In the genomic region with DNA sequence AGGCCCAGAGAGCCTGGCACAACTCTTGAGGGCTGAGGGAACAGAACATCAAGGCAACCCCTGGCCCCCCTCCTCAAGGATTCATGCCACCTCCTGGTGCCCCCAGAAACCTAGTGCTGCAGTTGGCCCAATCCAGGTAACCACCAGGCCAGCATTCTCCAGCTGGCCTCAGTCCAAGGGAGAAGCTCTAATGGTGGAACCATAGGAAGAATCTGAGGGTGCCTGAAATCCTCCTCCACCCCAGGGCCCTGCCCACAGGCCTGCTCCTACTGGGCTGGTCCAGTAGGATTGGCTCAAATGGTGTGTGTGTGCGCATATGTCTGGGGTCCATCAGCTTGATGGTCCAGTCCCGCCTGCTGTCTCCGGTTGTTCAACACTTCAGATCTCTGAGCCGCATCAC, we compare ENCODE assay signal across 32 cellular contexts. TPM values are rescaled to one million over a fixed set of nuclear protein-coding genes. Genes with fewer than 3 reads are reported as not detected.
DNase-seq lines count a peak whose midpoint lies in the region; ATAC-seq and TF ChIP-seq lines count a peak whose summit lies in the region.
"Had no signal": no experiment of that assay in that cellular context is flagged by ENCODE, and none has a peak within 500 bp of the region (broad histone marks: within the 10 kb centered on the region; RNA-seq: fewer than 3 reads in every experiment).

No MANE protein-coding gene starts in this region.

- H3K27ac Mint-ChIP-seq in MCF 10A (ENCODE audit: low read depth, unreplicated experiment) (peak overlapping the region; percentile 46), neural crest cell (ENCODE audit: unreplicated experiment) (no peak overlapping the region)
- H3K27ac Mint-ChIP-seq: activated T-helper 1 cell treated with anti-CD3 and anti-CD28 coated beads, Interleukin-12 subunit alpha, Interleukin-12 subunit beta, Interleukin-2, Interleukin-4 antibody, amounts not matched to agents 30 ng/mL and 10 ng/mL and 1 ng/mL, durations not matched to agents 14 hours and 24 hours and 36 hours had no signal

- TF ChIP-seq POLR2A in breast epithelium (IDR thresholded peaks at IDR 0.05): no peak
- TF ChIP-seq POLR2A in upper lobe of left lung (IDR thresholded peaks at IDR 0.05): no peak

- H4K20me1 ChIP-seq in mammary epithelial cell (ENCODE audit: insufficient read depth, low read length): no peaks in the 10 kb centered on the region

- DNase-seq in MCF 10A (ENCODE audit: unreplicated experiment) (no peak), mammary epithelial cell (no peak), breast epithelium (ENCODE audit: low spot score in 2 of 2) (no peak), neural crest cell (ENCODE audit: low read depth, low spot score) (no peak), upper lobe of left lung (no peak), head of caudate nucleus (no peak), foreskin keratinocyte (no peak)
- DNase-seq: activated B cell treated with CpG ODN at 0.5 μM for 24 hours; activated CD4-positive, alpha-beta T cell treated with anti-CD3 and anti-CD28 coated beads, Interleukin-2, amount 50 U/mL, for 1 hour; activated naive CD4-positive, alpha-beta T cell treated with anti-CD3 and anti-CD28 coated beads, Interleukin-2, amount 50 U/mL, for 16 hours; AML-193; amniotic stem cell; DMS79; effector CD8-positive, alpha-beta T cell; erythroblast; GDM1; hypothalamus; immature natural killer cell; KBM-7; MG63; naive thymus-derived CD8-positive, alpha-beta T cell; NCI-H1105 treated with DMSO at 0.1 percent for 48 hours; NCI-H1930; NCI-H524 treated with DMSO at 0.1 percent for 48 hours; ovary; Peyer's patch; SJCRH30; stimulated activated CD4-positive, alpha-beta T cell treated with anti-CD3 and anti-CD28 coated beads, Interleukin-4, amount 100 ng/mL, for 1 hour had no signal

- H3K79me2 ChIP-seq in mammary epithelial cell (ENCODE audit: insufficient read depth, low read length): peaks cover 32% of the 10 kb centered on the region

- TF ChIP-seq EP300 in upper lobe of left lung (IDR thresholded peaks at IDR 0.05): no peak

- H3K4me1 Mint-ChIP-seq in MCF 10A (ENCODE audit: insufficient read depth, unreplicated experiment): peaks cover 31% of the 10 kb centered on the region
- peaks cover 23% of the 10 kb centered on the region for H3K4me1 Mint-ChIP-seq in neural crest cell

- dilution Hi-C loops in mammary epithelial cell (cut with HindIII; ENCODE audit: low sequenced_read_pairs): no loop called here

- H3K4me1 ChIP-seq in mammary epithelial cell (ENCODE audit: insufficient read depth, low read length) (peaks cover 45% of the 10 kb centered on the region), breast epithelium (peaks cover 14 to 26% of the 10 kb centered on the region in 2 donors), upper lobe of left lung (peaks cover 63 to 73% (median 69%) of the 10 kb centered on the region in 4 donors), foreskin keratinocyte (peaks cover 13% of the 10 kb centered on the region)
- H3K4me1 ChIP-seq: SJCRH30 had no signal

- intact Hi-C loops in MCF 10A (cut with micrococcal nuclease) (no loop called here), mammary epithelial cell (cut with micrococcal nuclease) (no loop called here), breast epithelium (cut with DNase I; ENCODE audit: low total_unique reads) (no loop called here), head of caudate nucleus (cut with DNase I) (no loop called here)

- no peaks in the 10 kb centered on the region for H3K9me3 ChIP-seq in mammary epithelial cell (replicated peaks; ENCODE audit: insufficient read depth, low read length)
- no peaks in the 10 kb centered on the region for H3K9me3 ChIP-seq in breast epithelium
- no peaks in the 10 kb centered on the region for H3K9me3 ChIP-seq in upper lobe of left lung
- H3K9me3 ChIP-seq: A549, MG63, ovary, Peyer's patch, SJCRH30 had no signal

- H3K4me3 Mint-ChIP-seq in MCF 10A (ENCODE audit: unreplicated experiment) (no peak overlapping the region), neural crest cell (peak overlapping the region; percentile 82)
- H3K4me3 Mint-ChIP-seq: activated B cell treated with CpG ODN at 0.5 μM for 24 hours; activated T-helper 1 cell treated with anti-CD3 and anti-CD28 coated beads, Interleukin-12 subunit alpha, Interleukin-12 subunit beta, Interleukin-2, Interleukin-4 antibody, amounts not matched to agents 30 ng/mL and 10 ng/mL and 1 ng/mL, durations not matched to agents 14 hours and 24 hours and 36 hours; immature natural killer cell had no signal

- H3K4me3 ChIP-seq in mammary epithelial cell (replicated peaks in 1 of 3; ENCODE audit: insufficient read depth in 1 of 3, low read depth in 2 of 3, low read length in 3 of 3): no peak overlapping the region
- no peak overlapping the region for H3K4me3 ChIP-seq in breast epithelium
- H3K4me3 ChIP-seq in upper lobe of left lung: no peak overlapping the region
- H3K4me3 ChIP-seq: A549, MG63, ovary, Peyer's patch, SJCRH30 had no signal

- no peaks in the 10 kb centered on the region for H3K9me3 Mint-ChIP-seq in MCF 10A (ENCODE audit: unreplicated experiment)
- H3K9me3 Mint-ChIP-seq in neural crest cell: peaks cover 1% of the 10 kb centered on the region
- H3K9me3 Mint-ChIP-seq: activated B cell treated with CpG ODN at 0.5 μM for 24 hours; activated T-helper 1 cell treated with anti-CD3 and anti-CD28 coated beads, Interleukin-12 subunit alpha, Interleukin-12 subunit beta, Interleukin-2, Interleukin-4 antibody, amounts not matched to agents 30 ng/mL and 10 ng/mL and 1 ng/mL, durations not matched to agents 14 hours and 24 hours and 36 hours; immature natural killer cell; naive thymus-derived CD8-positive, alpha-beta T cell had no signal

- 80% methylated on average over 1 of the region's 4 CpGs for WGBS in mammary epithelial cell (ENCODE audit: low coverage, missing lambda C conversion rate)
- WGBS in upper lobe of left lung, 2 donors: 92 to 97% methylated on average over 4 of the region's 4 CpGs

- H3K9ac ChIP-seq in mammary epithelial cell (ENCODE audit: insufficient read depth, low read length): no peak overlapping the region

- H3K27ac ChIP-seq in mammary epithelial cell (ENCODE audit: insufficient read depth, low read depth, low read length) (no peak overlapping the region), breast epithelium (peak overlapping the region; percentile 48 to 94), upper lobe of left lung (peak overlapping the region; percentile 37 to 97 (median 84)), foreskin keratinocyte (no peak overlapping the region)
- H3K27ac ChIP-seq: A549, ovary, SJCRH30 had no signal

- CTCF ChIA-PET in MCF 10A (lab: Yijun Ruan, JAX): interaction anchor here (0.6 to 2.3 kb wide), 4 partner anchors 9 to 73 kb away, joined by 3 to 23 read pairs (median 4); partner anchors contain the start of gene HYAL2
- CTCF ChIA-PET in mammary epithelial cell (lab: Charles Lee; ENCODE audit: low non-redundant PET): no interaction called here

- H3K27me3 ChIP-seq in mammary epithelial cell (ENCODE audit: insufficient read depth, low read length): no peaks in the 10 kb centered on the region
- H3K27me3 ChIP-seq in breast epithelium: no peaks in the 10 kb centered on the region
- H3K27me3 ChIP-seq in upper lobe of left lung: no peaks in the 10 kb centered on the region
- no peaks in the 10 kb centered on the region for H3K27me3 ChIP-seq in foreskin keratinocyte
- H3K27me3 ChIP-seq: MG63, ovary, Peyer's patch, SJCRH30 had no signal

- POLR2A ChIA-PET in MCF 10A (lab: Yijun Ruan, JAX): interaction anchor here (2.3 to 3.2 kb wide), 3 partner anchors 13 to 23 kb away, joined by 6 to 30 read pairs (median 14); partner anchors contain the start of genes HYAL3, IFRD2, NAA80 and TUSC2

- H3K36me3 ChIP-seq in mammary epithelial cell (ENCODE audit: insufficient read depth, low read length) (no peaks in the 10 kb centered on the region), breast epithelium (no peaks in the 10 kb centered on the region), upper lobe of left lung (peaks cover 13 to 51% (median 29%) of the 10 kb centered on the region in 4 donors)
- H3K36me3 ChIP-seq: MG63, ovary had no signal

- H3K36me3 Mint-ChIP-seq in MCF 10A (ENCODE audit: insufficient read depth, unreplicated experiment): peaks cover 6% of the 10 kb centered on the region
- H3K36me3 Mint-ChIP-seq in neural crest cell (ENCODE audit: low read depth): peaks cover 36% of the 10 kb centered on the region
- H3K36me3 Mint-ChIP-seq: naive thymus-derived CD8-positive, alpha-beta T cell had no signal

- in situ Hi-C loops in mammary epithelial cell (cut with MboI; ENCODE audit: low sequenced_read_pairs in 2 of 2): no loop called here

- ATAC-seq in upper lobe of left lung (ENCODE audit: low FRiP score in 2 of 2): no peak
- ATAC-seq in HG03520 (IDR thresholded peaks at IDR 0.05; ENCODE audit: unreplicated experiment): no peak
- ATAC-seq in foreskin keratinocyte: no peak
- ATAC-seq: A549; naive thymus-derived CD8-positive, alpha-beta T cell had no signal

- H3K27me3 Mint-ChIP-seq in MCF 10A (ENCODE audit: insufficient read depth, unreplicated experiment) (no peaks in the 10 kb centered on the region), neural crest cell (ENCODE audit: low read depth) (no peaks in the 10 kb centered on the region)
- H3K27me3 Mint-ChIP-seq: activated B cell treated with CpG ODN at 0.5 μM for 24 hours; naive thymus-derived CD8-positive, alpha-beta T cell had no signal

- no peak overlapping the region for H2AFZ ChIP-seq in mammary epithelial cell (ENCODE audit: low read depth, low read length)

- TF ChIP-seq CTCF in MCF 10A (IDR thresholded peaks at IDR 0.05; ENCODE audit: unreplicated experiment): no peak
- TF ChIP-seq CTCF in mammary epithelial cell (conservative IDR thresholded peaks at IDR 0.05 in 1 of 2, IDR thresholded peaks at IDR 0.05 in 1 of 2; ENCODE audit: extremely low read depth in 1 of 2, insufficient read depth in 1 of 2, low read depth in 1 of 2, low read length in 2 of 2): no peak
- no peak for TF ChIP-seq CTCF in breast epithelium (IDR thresholded peaks at IDR 0.05)
- TF ChIP-seq CTCF in neural crest cell (conservative IDR thresholded peaks at IDR 0.05): no peak
- TF ChIP-seq CTCF in upper lobe of left lung (IDR thresholded peaks at IDR 0.05): no peak
- TF ChIP-seq CTCF in foreskin keratinocyte (conservative IDR thresholded peaks at IDR 0.05): no peak

- no peak overlapping the region for H3K4me2 ChIP-seq in mammary epithelial cell (ENCODE audit: insufficient read depth, low read depth, low read length)
- H3K4me2 ChIP-seq: A549 had no signal

- BruUV-seq in MCF 10A (replicated peaks; lab: Mats Ljungman, UMichigan) (no TSS peak), mammary epithelial cell (replicated peaks; lab: Mats Ljungman, UMichigan) (no TSS peak)

RNA-seq across cellular contexts. Expression of gene HYAL2, which starts 7.7 kb away (rescaled TPM):
- total RNA-seq in MCF 10A (2022) (11.6 and 12.6 TPM in 2 replicates), mammary epithelial cell (10 to 100 TPM; 37.0 to 65.5 TPM), breast epithelium (100 to 1,000 TPM in 1 of 3 donors, 10 to 100 TPM in 2; 66.0 to 215 (median 96.0) TPM), neural crest cell (73.0 and 78.0 TPM in 2 replicates), upper lobe of left lung (100 to 1,000 TPM; 120 to 389 (median 226) TPM), foreskin keratinocyte (57.8 and 59.1 TPM in 2 replicates)
- polyA plus RNA-seq in mammary epithelial cell (77.9 TPM), foreskin keratinocyte (59.2 and 60.3 TPM in 2 replicates)
- 56.5 TPM for polyA minus RNA-seq in mammary epithelial cell

RNA-seq across cellular contexts. Expression of gene HYAL1, which starts 11.4 kb away (rescaled TPM):
- total RNA-seq in MCF 10A (2022): 0.42 and 0.70 TPM in 2 replicates
- under 1 TPM; 0.17 to 0.40 TPM for total RNA-seq in mammary epithelial cell
- 2.5 TPM for polyA plus RNA-seq in mammary epithelial cell
- 7.8 TPM for polyA minus RNA-seq in mammary epithelial cell
- 10 to 100 TPM in 1 of 3 donors, 1 to 10 TPM in 2; 3.5 to 16.1 (median 4.8) TPM for total RNA-seq in breast epithelium
- total RNA-seq in neural crest cell: 2.0 and 2.5 TPM in 2 replicates
- 10 to 100 TPM; 22.0 to 99.1 (median 63.0) TPM for total RNA-seq in upper lobe of left lung
- 2.0 and 3.2 TPM in 2 replicates for total RNA-seq in foreskin keratinocyte
- polyA plus RNA-seq in foreskin keratinocyte: 1.5 and 2.8 TPM in 2 replicates
- total RNA-seq: H4, SJCRH30 had no signal

RNA-seq across cellular contexts. Expression of gene TUSC2, which starts 13.2 kb away (rescaled TPM):
- total RNA-seq in MCF 10A (2022) (14.5 and 20.4 TPM in 2 replicates), mammary epithelial cell (10 to 100 TPM; 22.0 to 22.4 TPM), breast epithelium (10 to 100 TPM; 18.1 to 25.9 (median 21.3) TPM), neural crest cell (35.0 and 35.5 TPM in 2 replicates), upper lobe of left lung (10 to 100 TPM; 16.8 to 36.1 (median 25.0) TPM), foreskin keratinocyte (21.8 and 23.6 TPM in 2 replicates)
- polyA plus RNA-seq in mammary epithelial cell (34.4 TPM), foreskin keratinocyte (35.2 and 37.4 TPM in 2 replicates)
- 27.6 TPM for polyA minus RNA-seq in mammary epithelial cell

RNA-seq across cellular contexts. Expression of gene HYAL3, which starts 15.6 kb away (rescaled TPM):
- total RNA-seq in MCF 10A (2022): 2.3 and 4.7 TPM in 2 replicates
- total RNA-seq in mammary epithelial cell: 10 to 100 TPM in 1 of 2 donors, 1 to 10 TPM in 1; 9.7 to 12.7 TPM
- polyA plus RNA-seq in mammary epithelial cell: 23.8 TPM
- 12.6 TPM for polyA minus RNA-seq in mammary epithelial cell
- 1 to 10 TPM; 2.3 to 6.4 (median 2.7) TPM for total RNA-seq in breast epithelium
- total RNA-seq in neural crest cell: 2.9 and 4.4 TPM in 2 replicates
- 1 to 10 TPM in 5 of 6 donors, under 1 TPM in 1; 0.33 to 5.7 (median 3.1) TPM for total RNA-seq in upper lobe of left lung
- total RNA-seq in foreskin keratinocyte: 8.3 and 8.4 TPM in 2 replicates
- 11.4 and 12.4 TPM in 2 replicates for polyA plus RNA-seq in foreskin keratinocyte

RNA-seq across cellular contexts. Expression of gene NAA80, which starts 15.6 kb away (rescaled TPM):
- total RNA-seq in MCF 10A (2022): 11.4 and 12.4 TPM in 2 replicates
- 10 to 100 TPM in 1 of 2 donors, 1 to 10 TPM in 1; 8.3 to 20.9 TPM for total RNA-seq in mammary epithelial cell
- polyA plus RNA-seq in mammary epithelial cell: 14.6 TPM
- polyA minus RNA-seq in mammary epithelial cell: 71.3 TPM
- total RNA-seq in breast epithelium: 1 to 10 TPM; 6.0 to 8.8 (median 8.5) TPM
- total RNA-seq in neural crest cell: 9.7 and 10.7 TPM in 2 replicates
- total RNA-seq in upper lobe of left lung: 10 to 100 TPM; 12.1 to 34.5 (median 15.1) TPM
- 11.5 and 14.3 TPM in 2 replicates for total RNA-seq in foreskin keratinocyte
- 15.0 and 16.8 TPM in 2 replicates for polyA plus RNA-seq in foreskin keratinocyte

Comparison
In these comparisons a context has a peak if more than half of its experiments do, and no peak if none do; other contexts are left out.
1. H3K27ac ChIP-seq: peak in breast epithelium (2 of 2) and upper lobe of left lung (4 of 4); none in mammary epithelial cell (single experiment) and foreskin keratinocyte (single experiment).